In genomic region chr6:142302427-142303190, GRCh38 we compare ENCODE assay signal across 8 cellular contexts. TPM values are rescaled to one million over a fixed set of nuclear protein-coding genes. Genes with fewer than 3 reads are reported as not detected.
A peak's percentile ranks its signal among the peaks of the same experiment; 100 is the strongest.
DNase-seq lines count a peak whose midpoint lies in the region; ATAC-seq and TF ChIP-seq lines count a peak whose summit lies in the region.

No MANE protein-coding gene starts in this region.

- WGBS in stomach, 5 donors = 27 to 49% (median 43%) methylated on average over 19 of the region's 19 CpGs

- H3K9ac ChIP-seq in iPS-20b (ENCODE audit: low read depth, low read length) = no peak overlapping the region

- TF ChIP-seq CTCF in stomach (IDR thresholded peaks at IDR 0.05) = no peak

- H3K4me3 Mint-ChIP-seq in activated T-helper 2 cell treated with anti-CD3 and anti-CD28 coated beads, Interferon-gamma antibody, Interleukin-2, Interleukin-4, amounts not matched to agents 10 μg/mL and 5 μg/mL and 100 μg/mL, durations not matched to agents 14 hours and 24 hours and 36 hours (ENCODE audit: low read depth) = peak overlapping the region; percentile 69

- H3K9me3 Mint-ChIP-seq in activated T-helper 2 cell treated with anti-CD3 and anti-CD28 coated beads, Interferon-gamma antibody, Interleukin-2, Interleukin-4, amounts not matched to agents 10 μg/mL and 5 μg/mL and 100 μg/mL, durations not matched to agents 14 hours and 24 hours and 36 hours = no peaks in the 10 kb centered on the region

- peaks cover 58% of the 10 kb centered on the region for H3K27me3 Mint-ChIP-seq in activated T-helper 2 cell treated with anti-CD3 and anti-CD28 coated beads, Interferon-gamma antibody, Interleukin-2, Interleukin-4, amounts not matched to agents 10 μg/mL and 5 μg/mL and 100 μg/mL, durations not matched to agents 14 hours and 24 hours and 36 hours (ENCODE audit: low read depth)

- H3K27me3 ChIP-seq in iPS-20b (ENCODE audit: insufficient read depth, low read length) (peaks cover 40% of the 10 kb centered on the region), stomach (peaks cover 0 to 30% (median 14%) of the 10 kb centered on the region in 3 donors)

- DNase-seq in DMS79 treated with DMSO at 0.1 percent for 48 hours (lab: John Stamatoyannopoulos, UW) (peak; percentile 78), DMS79 (lab: John Stamatoyannopoulos, UW) (no peak), stomach (no peak)
- no peak for DNase-seq in activated T-helper 2 cell treated with anti-CD3 and anti-CD28 coated beads, Interferon-gamma antibody, Interleukin-2, Interleukin-4, amounts not matched to agents 10 μg/mL and 5 μg/mL and 100 μg/mL, durations not matched to agents 14 hours and 24 hours and 36 hours (ENCODE audit: low spot score)
- DNase-seq in activated effector memory CD4-positive, alpha-beta T cell treated with anti-CD3 and anti-CD28 coated beads, Interleukin-2, amount 50 U/mL, for 16 hours = no peak

- no peaks in the 10 kb centered on the region for H3K36me3 Mint-ChIP-seq in activated T-helper 2 cell treated with anti-CD3 and anti-CD28 coated beads, Interferon-gamma antibody, Interleukin-2, Interleukin-4, amounts not matched to agents 10 μg/mL and 5 μg/mL and 100 μg/mL, durations not matched to agents 14 hours and 24 hours and 36 hours (ENCODE audit: low read depth)

- no peak for TF ChIP-seq POLR2A in stomach (IDR thresholded peaks at IDR 0.05)

- ATAC-seq in HG03097 (IDR thresholded peaks at IDR 0.05; ENCODE audit: low FRiP score, unreplicated experiment) (no peak), GM21737 (IDR thresholded peaks at IDR 0.05; ENCODE audit: unreplicated experiment) (no peak)

- H3K36me3 ChIP-seq in iPS-20b (ENCODE audit: insufficient read depth, low read depth, low read length) = no peaks in the 10 kb centered on the region
- H3K36me3 ChIP-seq in stomach = no peaks in the 10 kb centered on the region

- TF ChIP-seq EP300 in stomach (IDR thresholded peaks at IDR 0.05) = no peak

- H3K4me1 Mint-ChIP-seq in activated T-helper 2 cell treated with anti-CD3 and anti-CD28 coated beads, Interferon-gamma antibody, Interleukin-2, Interleukin-4, amounts not matched to agents 10 μg/mL and 5 μg/mL and 100 μg/mL, durations not matched to agents 14 hours and 24 hours and 36 hours (ENCODE audit: low read depth) = peaks cover 2% of the 10 kb centered on the region

- H3K4me1 ChIP-seq in iPS-20b (ENCODE audit: insufficient read depth, low read length) = peaks cover 2% of the 10 kb centered on the region; the same call in 1 of the 2 replicates
- peaks cover 0 to 21% (median 15%) of the 10 kb centered on the region in 4 donors for H3K4me1 ChIP-seq in stomach

- H3K27ac ChIP-seq in iPS-20b (ENCODE audit: low read length) = no peak overlapping the region
- H3K27ac ChIP-seq in stomach = peak overlapping the region in 4 of 5 donors; percentile 74 to 82 (median 78)

- no peak overlapping the region for H3K27ac Mint-ChIP-seq in activated T-helper 2 cell treated with anti-CD3 and anti-CD28 coated beads, Interferon-gamma antibody, Interleukin-2, Interleukin-4, amounts not matched to agents 10 μg/mL and 5 μg/mL and 100 μg/mL, durations not matched to agents 14 hours and 24 hours and 36 hours

- no peaks in the 10 kb centered on the region for H3K9me3 ChIP-seq in iPS-20b (ENCODE audit: insufficient read depth, low read depth, low read length)
- H3K9me3 ChIP-seq in stomach = no peaks in the 10 kb centered on the region

- intact Hi-C loops in activated T-helper 2 cell treated with anti-CD3 and anti-CD28 coated beads, Interferon-gamma antibody, Interleukin-2, Interleukin-4, amounts not matched to agents 10 μg/mL and 5 μg/mL and 100 μg/mL, durations not matched to agents 14 hours and 24 hours and 36 hours (cut with micrococcal nuclease) = no loop called here
- intact Hi-C loops in stomach (cut with DNase I; ENCODE audit: low total_unique reads) = no loop called here

- H3K4me3 ChIP-seq in iPS-20b (ENCODE audit: low read length) (peak overlapping the region; percentile 72), stomach (peak overlapping the region; percentile 57 to 71 (median 60))

RNA-seq across cellular contexts. Expression of gene ADGRG6, which starts 0.8 kb away (rescaled TPM):
- 0.07 TPM in 1 of 2 replicates, not detected in the other for total RNA-seq in activated T-helper 2 cell treated with anti-CD3 and anti-CD28 coated beads, Interferon-gamma antibody, Interleukin-2, Interleukin-4, amounts not matched to agents 10 μg/mL and 5 μg/mL and 100 μg/mL, durations not matched to agents 14 hours and 24 hours and 36 hours
- 100 to 1,000 TPM in 1 of 5 donors, 10 to 100 TPM in 2, 1 to 10 TPM in 2; 8.2 to 102 (median 26.2) TPM for total RNA-seq in stomach
- 1 to 10 TPM; 1.1 to 4.6 (median 2.1) TPM for polyA plus RNA-seq in stomach
